ENCODE assay signal across 17 cellular contexts in the genomic region with DNA sequence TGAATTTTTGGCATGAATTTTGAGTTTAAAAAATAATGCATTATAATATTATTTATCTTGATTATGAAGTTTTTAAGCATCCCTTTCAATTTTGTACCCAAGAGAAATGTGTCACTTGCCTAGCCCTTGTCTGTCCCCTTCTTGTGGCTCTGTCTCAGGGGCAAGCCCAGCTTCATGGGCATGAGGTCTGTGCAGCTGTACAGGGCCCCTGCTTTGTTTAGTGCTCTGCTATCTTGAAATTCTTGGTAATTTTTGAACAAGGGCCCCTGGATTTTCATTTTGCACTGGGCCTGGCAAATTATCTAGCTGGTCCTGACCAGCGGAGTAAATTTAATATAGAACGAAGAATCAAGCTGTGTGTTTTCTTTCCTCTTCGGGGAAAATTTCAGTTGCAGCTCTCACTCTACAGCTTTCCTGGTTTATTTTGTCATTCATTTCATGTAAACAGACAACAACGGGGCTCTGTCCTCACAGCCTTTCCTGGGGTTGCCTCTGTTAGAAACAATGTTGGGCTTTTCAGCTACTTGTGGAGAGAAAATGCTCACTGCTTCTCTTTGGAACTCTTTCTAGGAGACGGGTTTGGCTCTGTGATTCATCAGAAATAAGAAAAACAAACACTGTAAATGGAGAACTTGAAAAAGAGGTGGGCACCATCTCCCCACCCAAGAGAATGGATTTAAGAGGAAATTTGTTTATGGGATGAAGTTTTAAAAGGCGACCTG. TPM values are rescaled to one million over a fixed set of nuclear protein-coding genes. Genes with fewer than 3 reads are reported as not detected.
DNase-seq lines count a peak whose midpoint lies in the region; ATAC-seq and TF ChIP-seq lines count a peak whose summit lies in the region.
"Had no signal": no experiment of that assay in that cellular context is flagged by ENCODE, and none has a peak within 500 bp of the region (broad histone marks: within the 10 kb centered on the region; RNA-seq: fewer than 3 reads in every experiment).

No MANE protein-coding gene starts in this region.

- H3K4me3 ChIP-seq in cardiac muscle cell (no peak overlapping the region), endodermal cell (ENCODE audit: low read length) (no peak overlapping the region), Caco-2 (ENCODE audit: low read depth, low read length) (no peak overlapping the region), aorta (ENCODE audit: low read length in 2 of 2) (no peak overlapping the region)
- H3K4me3 ChIP-seq: ascending aorta, pancreas had no signal

- WGBS in endodermal cell (ENCODE audit: insufficient coverage in 1 of 2, insufficient read length in 1 of 2), 2 experiments, result 72 to 85% methylated on average over 6 of the region's 6 CpGs
- 65 to 67% methylated on average over 6 of the region's 6 CpGs for WGBS in aorta, 2 donors

- H3K4me1 ChIP-seq in cardiac muscle cell (ENCODE audit: low read depth), result peaks cover 44% of the 10 kb centered on the region
- H3K4me1 ChIP-seq in endodermal cell (ENCODE audit: control insufficient read depth, insufficient read depth, low read length), result peaks cover 6% of the 10 kb centered on the region
- peaks cover 27% of the 10 kb centered on the region for H3K4me1 ChIP-seq in Caco-2
- H3K4me1 ChIP-seq in aorta (ENCODE audit: control insufficient read depth in 1 of 2, insufficient read depth in 2 of 2, low read length in 2 of 2), result peaks cover 0 to 2% of the 10 kb centered on the region in 2 donors
- H3K4me1 ChIP-seq: ascending aorta, pancreas had no signal

- CTCF ChIA-PET in Caco-2 (lab: Charles Lee), result no interaction called here

- H3K27me3 ChIP-seq in cardiac muscle cell, result no peaks in the 10 kb centered on the region
- H3K27me3 ChIP-seq in endodermal cell (ENCODE audit: control insufficient read depth, insufficient read depth, low read length, poor library complexity, severe bottlenecking), result no peaks in the 10 kb centered on the region
- H3K27me3 ChIP-seq in Caco-2 (replicated peaks; ENCODE audit: control insufficient read depth, insufficient read depth, low read length), result no peaks in the 10 kb centered on the region
- no peaks in the 10 kb centered on the region for H3K27me3 ChIP-seq in aorta (ENCODE audit: control insufficient read depth in 1 of 2, insufficient read depth in 2 of 2, low read length in 1 of 2)
- H3K27me3 ChIP-seq: ascending aorta, pancreas had no signal

- BruUV-seq in Caco-2 (replicated peaks; lab: Mats Ljungman, UMichigan), result no TSS peak

- H3K9ac ChIP-seq in endodermal cell (ENCODE audit: extremely low read depth, low read length, poor library complexity, severe bottlenecking), result no peak overlapping the region

- H3K36me3 ChIP-seq in cardiac muscle cell (peaks cover 13% of the 10 kb centered on the region), endodermal cell (ENCODE audit: control insufficient read depth, insufficient read depth, low read length) (no peaks in the 10 kb centered on the region), Caco-2 (ENCODE audit: control insufficient read depth, insufficient read depth, low read length) (no peaks in the 10 kb centered on the region), aorta (ENCODE audit: control insufficient read depth in 1 of 2, insufficient read depth in 2 of 2, low read length in 1 of 2) (no peaks in the 10 kb centered on the region)
- H3K36me3 ChIP-seq: ascending aorta, pancreas had no signal

- H3K27ac ChIP-seq in cardiac muscle cell (peak overlapping the region; percentile 84), endodermal cell (ENCODE audit: low read depth, low read length) (peak overlapping the region; percentile 64), aorta (ENCODE audit: low read depth in 1 of 2, low read length in 2 of 2) (no peak overlapping the region)
- H3K27ac ChIP-seq: 22Rv1, ascending aorta, pancreas had no signal

- H3K4me3 Mint-ChIP-seq in endodermal cell (no peak overlapping the region), Caco-2 (ENCODE audit: unreplicated experiment) (no peak overlapping the region)
- H3K4me3 Mint-ChIP-seq: CD4-positive, CD25-positive, alpha-beta regulatory T cell; effector memory CD8-positive, alpha-beta T cell had no signal

- POLR2A ChIA-PET in Caco-2 (lab: Charles Lee), result no interaction called here

- H3K4me1 Mint-ChIP-seq in endodermal cell (peaks cover 29% of the 10 kb centered on the region), Caco-2 (ENCODE audit: low read depth, unreplicated experiment) (peaks cover 24% of the 10 kb centered on the region)

- DNase-seq in cardiac muscle cell (ENCODE audit: low read depth in 1 of 2, low spot score in 1 of 2), result no peak
- DNase-seq in Right ventricle myocardium inferior (ENCODE audit: missing footprints), result no peak
- no peak for DNase-seq in endodermal cell
- peak; percentile 80 for DNase-seq in midbrain (lab: John Stamatoyannopoulos, UW)
- DNase-seq in Caco-2, result no peak
- DNase-seq in aorta, result no peak
- DNase-seq: CD4-positive, CD25-positive, alpha-beta regulatory T cell; effector memory CD8-positive, alpha-beta T cell; Kasumi-1; pancreas; stimulated activated naive CD4-positive, alpha-beta T cell treated with Interleukin-2 at 50 U/mL for 16 hours had no signal

- no peak for ATAC-seq in Right ventricle myocardium inferior
- no peak for ATAC-seq in HG02642 (IDR thresholded peaks at IDR 0.05; ENCODE audit: poor library complexity, unreplicated experiment)
- ATAC-seq in GM19035 (IDR thresholded peaks at IDR 0.05; ENCODE audit: unreplicated experiment), result no peak
- no peak for ATAC-seq in aorta (ENCODE audit: low FRiP score)
- ATAC-seq: effector memory CD8-positive, alpha-beta T cell; pancreas had no signal

- intact Hi-C loops in Right ventricle myocardium inferior (cut with DNase I) (no loop called here), Caco-2 (cut with micrococcal nuclease; ENCODE audit: unreplicated experiment) (loop anchor here (10.0 kb wide), 1 partner anchor 1277 kb away; the partner anchor contains the start of gene GLRX), aorta (cut with DNase I) (loop anchor here in 1 of 2 donors (10.0 kb wide), 1 partner anchor 623 kb away; no protein-coding TSS in a partner anchor)

- H3K27ac Mint-ChIP-seq in endodermal cell, result no peak overlapping the region
- H3K27ac Mint-ChIP-seq in Caco-2 (ENCODE audit: unreplicated experiment), result no peak overlapping the region
- H3K27ac Mint-ChIP-seq: CD4-positive, CD25-positive, alpha-beta regulatory T cell; effector memory CD8-positive, alpha-beta T cell had no signal

- no peaks in the 10 kb centered on the region for H3K9me3 ChIP-seq in cardiac muscle cell (ENCODE audit: low read depth)
- no peaks in the 10 kb centered on the region for H3K9me3 ChIP-seq in endodermal cell (ENCODE audit: control insufficient read depth, low read length)
- H3K9me3 ChIP-seq in Caco-2, result no peaks in the 10 kb centered on the region
- H3K9me3 ChIP-seq in aorta (ENCODE audit: control insufficient read depth, low read length), result no peaks in the 10 kb centered on the region
- H3K9me3 ChIP-seq: ascending aorta, pancreas had no signal

- H3K9me3 Mint-ChIP-seq in endodermal cell (no peaks in the 10 kb centered on the region), Caco-2 (ENCODE audit: unreplicated experiment) (peaks cover 14% of the 10 kb centered on the region)
- H3K9me3 Mint-ChIP-seq: effector memory CD8-positive, alpha-beta T cell had no signal

- no peaks in the 10 kb centered on the region for H3K27me3 Mint-ChIP-seq in endodermal cell (ENCODE audit: insufficient read depth)
- H3K27me3 Mint-ChIP-seq in Caco-2 (ENCODE audit: insufficient read depth, unreplicated experiment), result no peaks in the 10 kb centered on the region
- H3K27me3 Mint-ChIP-seq: CD4-positive, CD25-positive, alpha-beta regulatory T cell had no signal

- TF ChIP-seq CTCF in cardiac muscle cell (IDR thresholded peaks at IDR 0.05; ENCODE audit: low read depth, low read length) (no peak), endodermal cell (conservative IDR thresholded peaks at IDR 0.05) (no peak), Caco-2 (IDR thresholded peaks at IDR 0.05; ENCODE audit: insufficient read depth in 1 of 2, low read depth in 1 of 2, low read length in 1 of 2, severe bottlenecking in 1 of 2, unreplicated experiment in 1 of 2) (no peak)

- H3K36me3 Mint-ChIP-seq in endodermal cell (ENCODE audit: low read depth), result no peaks in the 10 kb centered on the region
- H3K36me3 Mint-ChIP-seq in Caco-2 (ENCODE audit: insufficient read depth, unreplicated experiment), result peaks cover 4% of the 10 kb centered on the region
- H3K36me3 Mint-ChIP-seq: CD4-positive, CD25-positive, alpha-beta regulatory T cell had no signal

RNA-seq across cellular contexts. Expression of gene LIX1, which starts 41.1 kb away (rescaled TPM):
- total RNA-seq in cardiac muscle cell, result 68.1 and 108 TPM in 2 replicates
- 80.1 and 96.0 TPM in 2 replicates for polyA plus RNA-seq in cardiac muscle cell
- total RNA-seq in Right ventricle myocardium inferior, result not detected
- total RNA-seq in endodermal cell, result under 1 TPM; 0.09 to 0.15 TPM
- 19.4 TPM for polyA plus RNA-seq in endodermal cell (2013, experiment 1 of 2)
- 16.8 TPM for polyA plus RNA-seq in endodermal cell (2013, experiment 2 of 2)
- 4.0 and 4.1 TPM in 2 replicates for total RNA-seq in Caco-2 (2022)
- total RNA-seq in aorta, result not detected
- polyA plus RNA-seq in aorta, result not detected
- total RNA-seq: ascending aorta; CD4-positive, CD25-positive, alpha-beta regulatory T cell; mesenteric fat pad; NCI-H460 had no signal
- polyA plus RNA-seq: CD4-positive, CD25-positive, alpha-beta regulatory T cell had no signal

Comparison
In these comparisons a context has a peak if more than half of its experiments do, and no peak if none do; other contexts are left out.
1. RNA of gene LIX1, which starts 41.1 kb away (total RNA-seq): 68.1 to 108 TPM in cardiac muscle cell; 4.0 to 4.1 TPM in Caco-2, 0.09 to 0.15 TPM in endodermal cell, not detected in Right ventricle myocardium inferior (single experiment) and not detected in aorta; every median in the first group is over 10 times any median in the second.
2. H3K27ac ChIP-seq: peak in cardiac muscle cell (single experiment) and endodermal cell (single experiment); none in aorta (0 of 2).